19 cellular contexts compared by ENCODE assay signal in genomic region chr5:173500213-173500560, GRCh38.
"Had no signal": no experiment of that assay in that cellular context is flagged by ENCODE, and none has a peak within 500 bp of the region (broad histone marks: within the 10 kb centered on the region; RNA-seq: fewer than 3 reads in every experiment).

No MANE protein-coding gene starts in this region.

- H3K36me3 ChIP-seq: brain microvascular endothelial cell had no signal

- H3K27ac ChIP-seq: brain microvascular endothelial cell had no signal

- H3K4me2 ChIP-seq: SK-N-SH had no signal

- H3K9ac ChIP-seq: SK-N-SH had no signal

- DNase-seq: activated CD4-positive, alpha-beta memory T cell treated with anti-CD3 and anti-CD28 coated beads, Interleukin-2, amount 10 ng/mL, durations not matched to agents 7 days and 5 days; activated CD4-positive, alpha-beta T cell treated with anti-CD3 and anti-CD28 coated beads for 48 hours; activated CD4-positive, CD25-positive, alpha-beta regulatory T cell; activated CD8-positive, alpha-beta memory T cell treated with anti-CD3 and anti-CD28 coated beads, Interleukin-2, amount 10 ng/mL, durations not matched to agents 7 days and 5 days; activated naive CD4-positive, alpha-beta T cell; activated naive CD8-positive, alpha-beta T cell treated with anti-CD3 and anti-CD28 coated beads for 36 hours; amygdala; brain microvascular endothelial cell; natural killer cell; nucleus accumbens; posterior cingulate gyrus; retina; SK-N-SH; small intestine; stimulated activated CD4-positive, alpha-beta T cell treated with anti-CD3 and anti-CD28 coated beads, Interleukin-4, amount 100 ng/mL, for 1 hour; stimulated activated naive CD8-positive, alpha-beta T cell treated with anti-CD3 and anti-CD28 coated beads, Interleukin-15, amount 100 ng/mL, for 72 hours; T-cell; T-helper 9 cell had no signal

- H3K27me3 ChIP-seq: brain microvascular endothelial cell had no signal

- H3K4me3 ChIP-seq: coronary artery had no signal

- ATAC-seq: activated CD8-positive, alpha-beta memory T cell treated with anti-CD3 and anti-CD28 coated beads, Interleukin-2, amount 10 ng/mL, durations not matched to agents 7 days and 5 days; natural killer cell; stimulated activated naive CD8-positive, alpha-beta T cell treated with anti-CD3 and anti-CD28 coated beads, Interleukin-15, amount 100 ng/mL, for 72 hours; T-cell had no signal

- H3K9me3 ChIP-seq: SK-N-SH had no signal
